In the genomic region with DNA sequence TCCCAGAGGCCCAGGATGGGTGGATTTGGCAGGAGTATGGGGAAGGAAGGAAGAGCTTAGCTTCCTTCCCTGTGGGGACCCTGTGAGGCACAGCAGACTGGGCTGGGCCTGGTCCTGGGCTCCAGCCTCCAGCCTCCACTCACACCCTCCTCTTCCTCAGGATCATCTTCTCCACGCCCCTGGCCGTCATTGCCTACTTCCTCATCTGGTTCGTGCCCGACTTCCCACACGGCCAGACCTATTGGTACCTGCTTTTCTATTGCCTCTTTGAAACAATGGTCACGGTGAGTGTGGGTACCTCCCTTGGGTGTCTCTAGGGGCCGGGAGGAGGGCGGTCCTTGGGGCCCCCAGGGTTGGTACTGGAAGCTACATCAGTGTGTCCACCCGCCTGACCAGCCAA, we compare ENCODE assay signal across 14 cellular contexts. TPM values are rescaled to one million over a fixed set of nuclear protein-coding genes. Genes with fewer than 3 reads are reported as not detected.
DNase-seq lines count a peak whose midpoint lies in the region; ATAC-seq and TF ChIP-seq lines count a peak whose summit lies in the region.
"Had no signal": no experiment of that assay in that cellular context is flagged by ENCODE, and none has a peak within 500 bp of the region (broad histone marks: within the 10 kb centered on the region; RNA-seq: fewer than 3 reads in every experiment).

No MANE protein-coding gene starts in this region.

- DNase-seq in right cardiac atrium (peak in 2 of 3 donors; percentile 59 to 60), Right ventricle myocardium inferior (ENCODE audit: missing footprints) (no peak)
- DNase-seq in activated effector memory CD4-positive, alpha-beta T cell treated with anti-CD3 and anti-CD28 coated beads, Interleukin-2, amount 50 U/mL, for 16 hours: no peak
- no peak for DNase-seq in activated CD8-positive, alpha-beta memory T cell treated with anti-CD3 and anti-CD28 coated beads, Interleukin-2, amount 10 ng/mL, durations not matched to agents 7 days and 5 days
- DNase-seq: BE2C; CD4-positive, CD25-positive, alpha-beta regulatory T cell; DMS53; GF-D8; GM23248 had no signal

- intact Hi-C loops in right cardiac atrium (cut with DNase I) (loop anchor here in 1 of 4 donors (5.0 kb wide), 1 partner anchor 48 kb away; no protein-coding TSS in a partner anchor), Right ventricle myocardium inferior (cut with DNase I) (no loop called here)
- intact Hi-C loops in dendritic cell treated with granulocyte-macrophage colony-stimulating factor and Interleukin-4, amounts not matched to agents 40 ng/mL and 50 ng/mL, for 4 days (cut with micrococcal nuclease): no loop called here

- 76% methylated on average over 9 of the region's 9 CpGs for WGBS in right cardiac atrium

- H3K4me3 ChIP-seq in right cardiac atrium (ENCODE audit: low read length): no peak overlapping the region
- H3K4me3 ChIP-seq in neutrophil (ENCODE audit: low read depth in 1 of 2, low read length in 1 of 2): peak overlapping the region in 1 of 2 experiments; percentile 13
- H3K4me3 ChIP-seq: GM23248 had no signal

- H3K9me3 ChIP-seq in right cardiac atrium (ENCODE audit: control insufficient read depth, low read length) (no peaks in the 10 kb centered on the region), neutrophil (no peaks in the 10 kb centered on the region)
- H3K9me3 ChIP-seq: BE2C had no signal

- no peak for TF ChIP-seq CTCF in neutrophil (IDR thresholded peaks at IDR 0.05)

- H3K4me1 Mint-ChIP-seq in dendritic cell treated with granulocyte-macrophage colony-stimulating factor and Interleukin-4, amounts not matched to agents 40 ng/mL and 50 ng/mL, for 4 days (ENCODE audit: low read depth): peaks cover 64% of the 10 kb centered on the region
- H3K4me1 Mint-ChIP-seq in activated CD8-positive, alpha-beta memory T cell treated with anti-CD3 and anti-CD28 coated beads, Interleukin-2, amount 10 ng/mL, durations not matched to agents 7 days and 5 days: peaks cover 6% of the 10 kb centered on the region

- H3K36me3 Mint-ChIP-seq in dendritic cell treated with granulocyte-macrophage colony-stimulating factor and Interleukin-4, amounts not matched to agents 40 ng/mL and 50 ng/mL, for 4 days (ENCODE audit: low read depth): peaks cover 34% of the 10 kb centered on the region
- H3K36me3 Mint-ChIP-seq in activated CD8-positive, alpha-beta memory T cell treated with anti-CD3 and anti-CD28 coated beads, Interleukin-2, amount 10 ng/mL, durations not matched to agents 7 days and 5 days: peaks cover 2% of the 10 kb centered on the region
- H3K36me3 Mint-ChIP-seq: CD4-positive, CD25-positive, alpha-beta regulatory T cell had no signal

- CTCF ChIA-PET in activated CD8-positive, alpha-beta memory T cell treated with anti-CD3 and anti-CD28 coated beads, Interleukin-2, amount 10 ng/mL, durations not matched to agents 7 days and 5 days (lab: Charles Lee): interaction anchor here (1.3 to 2.5 kb wide), 3 partner anchors 9 to 68 kb away, joined by 3 to 12 read pairs (median 4); no protein-coding TSS in a partner anchor

- no peak overlapping the region for H3K4me3 Mint-ChIP-seq in dendritic cell treated with granulocyte-macrophage colony-stimulating factor and Interleukin-4, amounts not matched to agents 40 ng/mL and 50 ng/mL, for 4 days
- H3K4me3 Mint-ChIP-seq in activated CD8-positive, alpha-beta memory T cell treated with anti-CD3 and anti-CD28 coated beads, Interleukin-2, amount 10 ng/mL, durations not matched to agents 7 days and 5 days: no peak overlapping the region
- H3K4me3 Mint-ChIP-seq: CD4-positive, CD25-positive, alpha-beta regulatory T cell had no signal

- H3K27me3 ChIP-seq in right cardiac atrium (ENCODE audit: control insufficient read depth, insufficient read depth) (no peaks in the 10 kb centered on the region), neutrophil (no peaks in the 10 kb centered on the region)
- H3K27me3 ChIP-seq: BE2C had no signal

- no peak overlapping the region for H3K27ac ChIP-seq in right cardiac atrium (ENCODE audit: low read length)
- H3K27ac ChIP-seq in neutrophil: peak overlapping the region; percentile 68
- H3K27ac ChIP-seq: GM23248 had no signal

- no peaks in the 10 kb centered on the region for H3K9me3 Mint-ChIP-seq in dendritic cell treated with granulocyte-macrophage colony-stimulating factor and Interleukin-4, amounts not matched to agents 40 ng/mL and 50 ng/mL, for 4 days
- H3K9me3 Mint-ChIP-seq in activated CD8-positive, alpha-beta memory T cell treated with anti-CD3 and anti-CD28 coated beads, Interleukin-2, amount 10 ng/mL, durations not matched to agents 7 days and 5 days (ENCODE audit: low read depth): no peaks in the 10 kb centered on the region
- H3K9me3 Mint-ChIP-seq: CD4-positive, CD25-positive, alpha-beta regulatory T cell had no signal

- H3K4me1 ChIP-seq in right cardiac atrium (ENCODE audit: control insufficient read depth, insufficient read depth, low read length): no peaks in the 10 kb centered on the region
- H3K4me1 ChIP-seq in neutrophil (ENCODE audit: control insufficient read depth in 1 of 2, insufficient read depth in 1 of 2, low read depth in 1 of 2, low read length in 1 of 2): peaks cover 64 to 70% of the 10 kb centered on the region in 2 experiments

- ATAC-seq in right cardiac atrium (no peak), Right ventricle myocardium inferior (no peak), GM18520 (IDR thresholded peaks at IDR 0.05; ENCODE audit: unreplicated experiment) (no peak), HG02759 (IDR thresholded peaks at IDR 0.05; ENCODE audit: unreplicated experiment) (no peak)
- no peak for ATAC-seq in activated CD8-positive, alpha-beta memory T cell treated with anti-CD3 and anti-CD28 coated beads, Interleukin-2, amount 10 ng/mL, durations not matched to agents 7 days and 5 days
- ATAC-seq: HepG2 had no signal

- H3K27ac Mint-ChIP-seq in dendritic cell treated with granulocyte-macrophage colony-stimulating factor and Interleukin-4, amounts not matched to agents 40 ng/mL and 50 ng/mL, for 4 days: peak overlapping the region; percentile 38
- no peak overlapping the region for H3K27ac Mint-ChIP-seq in activated CD8-positive, alpha-beta memory T cell treated with anti-CD3 and anti-CD28 coated beads, Interleukin-2, amount 10 ng/mL, durations not matched to agents 7 days and 5 days

- no peaks in the 10 kb centered on the region for H3K36me3 ChIP-seq in neutrophil
- H3K36me3 ChIP-seq: BE2C had no signal

- H3K27me3 Mint-ChIP-seq in dendritic cell treated with granulocyte-macrophage colony-stimulating factor and Interleukin-4, amounts not matched to agents 40 ng/mL and 50 ng/mL, for 4 days: no peaks in the 10 kb centered on the region
- no peaks in the 10 kb centered on the region for H3K27me3 Mint-ChIP-seq in activated CD8-positive, alpha-beta memory T cell treated with anti-CD3 and anti-CD28 coated beads, Interleukin-2, amount 10 ng/mL, durations not matched to agents 7 days and 5 days
- H3K27me3 Mint-ChIP-seq: CD4-positive, CD25-positive, alpha-beta regulatory T cell had no signal

RNA-seq across cellular contexts. Expression of a gene that starts 10.1 kb away (rescaled TPM):
- total RNA-seq in right cardiac atrium (1 to 10 TPM in 1 of 4 donors, under 1 TPM in 3; 0.31 to 1.1 (median 0.81) TPM), Right ventricle myocardium inferior (0.65 TPM)
- polyA plus RNA-seq in right cardiac atrium: 0.43 TPM
- total RNA-seq in activated CD8-positive, alpha-beta memory T cell treated with anti-CD3 and anti-CD28 coated beads, Interleukin-2, amount 10 ng/mL, durations not matched to agents 7 days and 5 days: 1 to 10 TPM; 2.9 to 7.0 TPM
- total RNA-seq: HepG2 had no signal

Comparison
In these comparisons a context has a peak if more than half of its experiments do, and no peak if none do; other contexts are left out.
1. DNase-seq: peak in right cardiac atrium (2 of 3); none in Right ventricle myocardium inferior (single experiment), activated effector memory CD4-positive, alpha-beta T cell treated with anti-CD3 and anti-CD28 coated beads, Interleukin-2, amount 50 U/mL, for 16 hours (single experiment) and activated CD8-positive, alpha-beta memory T cell treated with anti-CD3 and anti-CD28 coated beads, Interleukin-2, amount 10 ng/mL, durations not matched to agents 7 days and 5 days (single experiment).